Comparison of ENCODE assay signal across 22 cellular contexts in the genomic region with DNA sequence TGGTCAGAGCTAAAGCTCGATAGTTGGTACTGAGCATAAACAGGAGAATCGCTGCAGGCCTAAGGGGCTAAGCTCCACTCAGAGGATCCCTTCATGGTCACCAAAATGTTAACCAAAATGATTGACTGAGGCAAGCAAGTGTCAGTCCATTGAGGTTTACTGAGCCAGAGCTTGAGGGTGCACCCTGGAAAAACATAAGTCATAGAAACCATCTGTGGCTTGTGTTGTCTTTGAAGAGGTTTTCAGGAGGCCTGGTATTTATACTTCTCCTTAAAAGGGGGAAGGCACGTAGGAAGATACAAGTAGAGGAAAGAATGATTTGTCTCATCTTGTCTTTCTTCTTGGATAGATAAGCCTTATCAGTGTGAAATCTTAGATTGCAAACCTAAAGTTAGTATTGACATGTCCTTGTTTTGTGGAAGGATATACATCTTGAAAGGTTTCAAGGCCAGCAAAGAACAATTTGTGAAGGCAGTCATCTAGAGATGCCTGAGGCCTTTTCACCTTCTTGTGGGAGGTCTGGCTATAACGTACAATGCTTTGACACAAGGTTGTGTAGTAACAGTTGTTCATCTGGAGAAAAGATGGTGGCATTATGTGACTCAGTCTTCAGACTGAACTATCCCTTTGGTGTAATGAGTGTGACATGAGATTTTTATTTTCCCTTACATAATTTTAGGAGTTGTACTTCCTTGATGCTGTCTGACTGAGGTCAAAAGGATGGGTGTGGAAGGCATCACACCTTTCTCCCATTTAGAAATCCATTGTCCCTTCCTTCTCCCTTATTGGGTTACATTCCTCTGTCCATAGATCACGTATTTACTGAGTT. TPM values are rescaled to one million over a fixed set of nuclear protein-coding genes. Genes with fewer than 3 reads are reported as not detected.
DNase-seq lines count a peak whose midpoint lies in the region; ATAC-seq and TF ChIP-seq lines count a peak whose summit lies in the region.
"Had no signal": no experiment of that assay in that cellular context is flagged by ENCODE, and none has a peak within 500 bp of the region (broad histone marks: within the 10 kb centered on the region; RNA-seq: fewer than 3 reads in every experiment).

No MANE protein-coding gene starts in this region.

- no peak overlapping the region for H2AFZ ChIP-seq in OCI-LY7 (ENCODE audit: low read length)

- H3K27ac Mint-ChIP-seq in activated naive CD4-positive, alpha-beta T cell treated with anti-CD3 and anti-CD28 coated beads, Interleukin-2, amount 50 U/mL, for 24 hours = peak overlapping the region; percentile 75
- H3K27ac Mint-ChIP-seq in activated naive CD4-positive, alpha-beta T cell treated with anti-CD3 and anti-CD28 coated beads, Interleukin-2, amount 10 ng/mL, durations not matched to agents 7 days and 5 days = no peak overlapping the region
- H3K27ac Mint-ChIP-seq: CD8-positive, alpha-beta memory T cell; dendritic cell treated with granulocyte-macrophage colony-stimulating factor and Interleukin-4, amounts not matched to agents 40 ng/mL and 50 ng/mL, for 4 days; natural killer cell treated with Interleukin-12 subunit alpha and Interleukin-12 subunit beta and Interleukin-15 and Interleukin-18, amount 100 ng/mL, for 72 hours had no signal

- H3K27me3 Mint-ChIP-seq in activated naive CD4-positive, alpha-beta T cell treated with anti-CD3 and anti-CD28 coated beads, Interleukin-2, amount 50 U/mL, for 24 hours = peaks cover 26% of the 10 kb centered on the region
- H3K27me3 Mint-ChIP-seq in activated naive CD4-positive, alpha-beta T cell treated with anti-CD3 and anti-CD28 coated beads, Interleukin-2, amount 10 ng/mL, durations not matched to agents 7 days and 5 days = peaks cover 64% of the 10 kb centered on the region
- peaks cover 44% of the 10 kb centered on the region for H3K27me3 Mint-ChIP-seq in activated T-cell treated with anti-CD3 and anti-CD28 coated beads, Interleukin-2, amount 50 U/mL, for 4 hours (ENCODE audit: low read depth)

- TF ChIP-seq EP300 in transverse colon (IDR thresholded peaks at IDR 0.05; ENCODE audit: low read depth) = no peak

- TF ChIP-seq POLR2A in transverse colon (IDR thresholded peaks at IDR 0.05) = no peak

- H3K4me3 ChIP-seq in transverse colon (no peak overlapping the region), OCI-LY7 (ENCODE audit: low read depth, low read length, poor library complexity, severe bottlenecking) (no peak overlapping the region)
- H3K4me3 ChIP-seq: sigmoid colon, SJCRH30, suprapubic skin had no signal

- no peak for DNase-seq in activated naive CD4-positive, alpha-beta T cell treated with anti-CD3 and anti-CD28 coated beads, Interleukin-2, amount 10 ng/mL, durations not matched to agents 7 days and 5 days
- no peak for DNase-seq in activated T-cell treated with anti-CD3 and anti-CD28 coated beads, Interleukin-2, amount 50 U/mL, for 4 hours
- DNase-seq in transverse colon (no peak), OCI-LY7 (ENCODE audit: low spot score) (no peak), germinal center (ENCODE audit: low spot score) (no peak)
- DNase-seq: CD8-positive, alpha-beta memory T cell; DND-41; foreskin melanocyte; kidney; mesenchymal stem cell; NCI-H345; posterior cingulate gyrus; sigmoid colon; SJCRH30 had no signal

- H3K36me3 ChIP-seq in transverse colon (no peaks in the 10 kb centered on the region), OCI-LY7 (ENCODE audit: insufficient read depth, low read length) (no peaks in the 10 kb centered on the region)
- H3K36me3 ChIP-seq: sigmoid colon, SJCRH30, suprapubic skin had no signal

- H4K20me1 ChIP-seq in OCI-LY7 (ENCODE audit: insufficient read depth, low read length) = no peaks in the 10 kb centered on the region

- POLR2A ChIA-PET in OCI-LY7 (lab: Charles Lee) = no interaction called here

- WGBS in transverse colon (ENCODE audit: low coverage in 1 of 2), 2 donors = 58 to 62% methylated on average over 3 to 5 of the region's 5 CpGs

- no peaks in the 10 kb centered on the region for H3K79me2 ChIP-seq in OCI-LY7 (ENCODE audit: insufficient read depth, low read depth, low read length)

- no peaks in the 10 kb centered on the region for H3K9me3 Mint-ChIP-seq in activated naive CD4-positive, alpha-beta T cell treated with anti-CD3 and anti-CD28 coated beads, Interleukin-2, amount 50 U/mL, for 24 hours
- H3K9me3 Mint-ChIP-seq in activated naive CD4-positive, alpha-beta T cell treated with anti-CD3 and anti-CD28 coated beads, Interleukin-2, amount 10 ng/mL, durations not matched to agents 7 days and 5 days = no peaks in the 10 kb centered on the region
- no peaks in the 10 kb centered on the region for H3K9me3 Mint-ChIP-seq in activated T-cell treated with anti-CD3 and anti-CD28 coated beads, Interleukin-2, amount 50 U/mL, for 4 hours
- H3K9me3 Mint-ChIP-seq: CD8-positive, alpha-beta memory T cell; dendritic cell treated with granulocyte-macrophage colony-stimulating factor and Interleukin-4, amounts not matched to agents 40 ng/mL and 50 ng/mL, for 4 days; natural killer cell treated with Interleukin-12 subunit alpha and Interleukin-12 subunit beta and Interleukin-15 and Interleukin-18, amount 100 ng/mL, for 72 hours had no signal

- BruUV-seq in OCI-LY7 (replicated peaks; lab: Mats Ljungman, UMichigan) = no TSS peak

- H3K36me3 Mint-ChIP-seq in activated naive CD4-positive, alpha-beta T cell treated with anti-CD3 and anti-CD28 coated beads, Interleukin-2, amount 50 U/mL, for 24 hours = no peaks in the 10 kb centered on the region
- H3K36me3 Mint-ChIP-seq in activated naive CD4-positive, alpha-beta T cell treated with anti-CD3 and anti-CD28 coated beads, Interleukin-2, amount 10 ng/mL, durations not matched to agents 7 days and 5 days = no peaks in the 10 kb centered on the region
- H3K36me3 Mint-ChIP-seq in activated T-cell treated with anti-CD3 and anti-CD28 coated beads, Interleukin-2, amount 50 U/mL, for 4 hours (ENCODE audit: insufficient read depth) = no peaks in the 10 kb centered on the region
- H3K36me3 Mint-ChIP-seq: CD8-positive, alpha-beta memory T cell; natural killer cell treated with Interleukin-12 subunit alpha and Interleukin-12 subunit beta and Interleukin-15 and Interleukin-18, amount 100 ng/mL, for 72 hours had no signal

- H3K4me3 Mint-ChIP-seq in activated naive CD4-positive, alpha-beta T cell treated with anti-CD3 and anti-CD28 coated beads, Interleukin-2, amount 50 U/mL, for 24 hours = no peak overlapping the region
- no peak overlapping the region for H3K4me3 Mint-ChIP-seq in activated naive CD4-positive, alpha-beta T cell treated with anti-CD3 and anti-CD28 coated beads, Interleukin-2, amount 10 ng/mL, durations not matched to agents 7 days and 5 days
- H3K4me3 Mint-ChIP-seq in activated T-cell treated with anti-CD3 and anti-CD28 coated beads, Interleukin-2, amount 50 U/mL, for 4 hours = no peak overlapping the region
- H3K4me3 Mint-ChIP-seq: CD8-positive, alpha-beta memory T cell; dendritic cell treated with granulocyte-macrophage colony-stimulating factor and Interleukin-4, amounts not matched to agents 40 ng/mL and 50 ng/mL, for 4 days; natural killer cell treated with Interleukin-12 subunit alpha and Interleukin-12 subunit beta and Interleukin-15 and Interleukin-18, amount 100 ng/mL, for 72 hours had no signal

- peak; percentile 88 to 92 for ATAC-seq in activated T-cell treated with anti-CD3 and anti-CD28 coated beads, Interleukin-2, amount 50 U/mL, for 4 hours
- ATAC-seq in esophagus mucosa = peak; percentile 85
- ATAC-seq: natural killer cell treated with Interleukin-12 subunit alpha and Interleukin-12 subunit beta and Interleukin-15 and Interleukin-18, amount 100 ng/mL, for 72 hours; Panc1 had no signal

- intact Hi-C loops in transverse colon (cut with DNase I; ENCODE audit: low total_unique reads) (no loop called here), OCI-LY7 (cut with micrococcal nuclease; ENCODE audit: unreplicated experiment) (no loop called here)

- no peaks in the 10 kb centered on the region for H3K27me3 ChIP-seq in transverse colon

- H3K4me1 Mint-ChIP-seq in activated naive CD4-positive, alpha-beta T cell treated with anti-CD3 and anti-CD28 coated beads, Interleukin-2, amount 50 U/mL, for 24 hours = peaks cover 19% of the 10 kb centered on the region
- H3K4me1 Mint-ChIP-seq in activated naive CD4-positive, alpha-beta T cell treated with anti-CD3 and anti-CD28 coated beads, Interleukin-2, amount 10 ng/mL, durations not matched to agents 7 days and 5 days = peaks cover 22% of the 10 kb centered on the region
- peaks cover 19% of the 10 kb centered on the region for H3K4me1 Mint-ChIP-seq in activated T-cell treated with anti-CD3 and anti-CD28 coated beads, Interleukin-2, amount 50 U/mL, for 4 hours (ENCODE audit: low read depth)

- no peaks in the 10 kb centered on the region for H3K9me2 ChIP-seq in OCI-LY7 (ENCODE audit: insufficient read depth, low read length)

- CTCF ChIA-PET in activated naive CD4-positive, alpha-beta T cell treated with anti-CD3 and anti-CD28 coated beads, Interleukin-2, amount 10 ng/mL, durations not matched to agents 7 days and 5 days (lab: Charles Lee) = interaction anchor here (0.8 to 2.4 kb wide), 6 partner anchors 13 to 99 kb away, joined by 3 to 14 read pairs (median 4); no protein-coding TSS in a partner anchor
- CTCF ChIA-PET in OCI-LY7 (lab: Charles Lee; ENCODE audit: unreplicated experiment) = no interaction called here

- H3K27ac ChIP-seq in transverse colon (peak overlapping the region; percentile 51 to 76 (median 66)), OCI-LY7 (ENCODE audit: low read depth, low read length, poor library complexity, severe bottlenecking) (no peak overlapping the region)
- H3K27ac ChIP-seq: sigmoid colon, SJCRH30, suprapubic skin had no signal

- H3K4me2 ChIP-seq in OCI-LY7 (ENCODE audit: low read length) = no peak overlapping the region

- in situ Hi-C loops in transverse colon (cut with MboI; ENCODE audit: low pct_ligation_motif_present in 1 of 4, low pct_unique_long_range_greater_than_20kb in 1 of 4, low sequenced_read_pairs in 3 of 4) = no loop called here

- H3K9me3 ChIP-seq in transverse colon (no peaks in the 10 kb centered on the region), OCI-LY7 (ENCODE audit: low read length) (no peaks in the 10 kb centered on the region)
- H3K9me3 ChIP-seq: sigmoid colon, SJCRH30, suprapubic skin had no signal

- H3K4me1 ChIP-seq in transverse colon = peaks cover 6 to 64% (median 18%) of the 10 kb centered on the region in 4 donors
- peaks cover 8% of the 10 kb centered on the region for H3K4me1 ChIP-seq in OCI-LY7 (ENCODE audit: insufficient read depth, low read length, poor library complexity, severe bottlenecking)
- H3K4me1 ChIP-seq: sigmoid colon, SJCRH30, suprapubic skin had no signal

- TF ChIP-seq CTCF in transverse colon (IDR thresholded peaks at IDR 0.05) (no peak), OCI-LY7 (conservative IDR thresholded peaks at IDR 0.05; ENCODE audit: low read length) (no peak)

RNA-seq across cellular contexts. Expression of a gene that starts 14.7 kb away (rescaled TPM):
- total RNA-seq in activated T-cell treated with anti-CD3 and anti-CD28 coated beads, Interleukin-2, amount 50 U/mL, for 4 hours = under 1 TPM; 0.23 to 0.27 (median 0.26) TPM
- total RNA-seq in esophagus mucosa (268 TPM), transverse colon (100 to 1,000 TPM in 2 of 4 donors, 10 to 100 TPM in 2; 33.8 to 209 (median 104) TPM), OCI-LY7 (2022) (not detected in 2 replicates)
- not detected in 2 replicates for total RNA-seq in OCI-LY7 (2014; rRNA removed; shearing (Covaris generic))
- total RNA-seq: CD8-positive, alpha-beta memory T cell; endothelial cell of umbilical vein; kidney; natural killer cell treated with Interleukin-12 subunit alpha and Interleukin-12 subunit beta and Interleukin-15 and Interleukin-18, amount 100 ng/mL, for 72 hours; SJCRH30; T-helper 1 cell treated with Interleukin-12 subunit alpha and Interleukin-12 subunit beta and Interleukin-4 antibody, amounts not matched to agents 30 ng/mL and 1 ng/mL, for 36 hours had no signal

RNA-seq across cellular contexts. Expression of a gene that starts 32.2 kb away (rescaled TPM):
- total RNA-seq in activated T-cell treated with anti-CD3 and anti-CD28 coated beads, Interleukin-2, amount 50 U/mL, for 4 hours = under 1 TPM; 0.30 to 0.46 (median 0.37) TPM
- total RNA-seq in esophagus mucosa = 369 TPM
- 1,000 to 10,000 TPM in 3 of 4 donors, 10 to 100 TPM in 1; 95.5 to 1,964 (median 1,677) TPM for total RNA-seq in transverse colon
- not detected in 2 replicates for total RNA-seq in OCI-LY7 (2014; rRNA removed; shearing (Covaris generic))
- total RNA-seq in OCI-LY7 (2022) = not detected in 2 replicates
- total RNA-seq: CD8-positive, alpha-beta memory T cell; endothelial cell of umbilical vein; kidney; natural killer cell treated with Interleukin-12 subunit alpha and Interleukin-12 subunit beta and Interleukin-15 and Interleukin-18, amount 100 ng/mL, for 72 hours; SJCRH30; T-helper 1 cell treated with Interleukin-12 subunit alpha and Interleukin-12 subunit beta and Interleukin-4 antibody, amounts not matched to agents 30 ng/mL and 1 ng/mL, for 36 hours had no signal

RNA-seq across cellular contexts. Expression of a gene that starts 52.6 kb away (rescaled TPM):
- total RNA-seq in activated T-cell treated with anti-CD3 and anti-CD28 coated beads, Interleukin-2, amount 50 U/mL, for 4 hours = under 1 TPM in 1 of 3 donors, not detected in 2; 0.25 TPM
- total RNA-seq in esophagus mucosa (71.9 TPM), transverse colon (1,000 to 10,000 TPM in 3 of 4 donors, 10 to 100 TPM in 1; 26.3 to 2,498 (median 1,946) TPM), OCI-LY7 (2022) (not detected in 2 replicates)
- total RNA-seq in OCI-LY7 (2014; rRNA removed; shearing (Covaris generic)) = not detected in 2 replicates
- total RNA-seq: CD8-positive, alpha-beta memory T cell; endothelial cell of umbilical vein; natural killer cell treated with Interleukin-12 subunit alpha and Interleukin-12 subunit beta and Interleukin-15 and Interleukin-18, amount 100 ng/mL, for 72 hours; SJCRH30; T-helper 1 cell treated with Interleukin-12 subunit alpha and Interleukin-12 subunit beta and Interleukin-4 antibody, amounts not matched to agents 30 ng/mL and 1 ng/mL, for 36 hours had no signal

RNA-seq across cellular contexts. Expression of a gene that starts 55.8 kb away (rescaled TPM):
- total RNA-seq in activated T-cell treated with anti-CD3 and anti-CD28 coated beads, Interleukin-2, amount 50 U/mL, for 4 hours = not detected
- total RNA-seq in esophagus mucosa = not detected
- 1 to 10 TPM in 2 of 4 donors, under 1 TPM in 1, not detected in 1; 0.82 to 2.2 (median 1.6) TPM for total RNA-seq in transverse colon
- total RNA-seq in OCI-LY7 (2014; rRNA removed; shearing (Covaris generic)) = not detected in 2 replicates
- total RNA-seq in OCI-LY7 (2022) = not detected in 2 replicates
- total RNA-seq: CD8-positive, alpha-beta memory T cell; endothelial cell of umbilical vein; natural killer cell treated with Interleukin-12 subunit alpha and Interleukin-12 subunit beta and Interleukin-15 and Interleukin-18, amount 100 ng/mL, for 72 hours; sigmoid colon; SJCRH30; T-helper 1 cell treated with Interleukin-12 subunit alpha and Interleukin-12 subunit beta and Interleukin-4 antibody, amounts not matched to agents 30 ng/mL and 1 ng/mL, for 36 hours had no signal

Comparison
In these comparisons a context has a peak if more than half of its experiments do, and no peak if none do; other contexts are left out.
1. RNA of a gene that starts 14.7 kb away (total RNA-seq): 268 TPM in esophagus mucosa (single experiment) and 33.8 to 209 TPM in transverse colon; 0.23 to 0.27 TPM in activated T-cell treated with anti-CD3 and anti-CD28 coated beads, Interleukin-2, amount 50 U/mL, for 4 hours and not detected in OCI-LY7; every median in the first group is over 10 times any median in the second.
2. RNA of a gene that starts 32.2 kb away (total RNA-seq): 95.5 to 1,964 TPM in transverse colon and 369 TPM in esophagus mucosa (single experiment); 0.30 to 0.46 TPM in activated T-cell treated with anti-CD3 and anti-CD28 coated beads, Interleukin-2, amount 50 U/mL, for 4 hours and not detected in OCI-LY7; every median in the first group is over 10 times any median in the second.
3. RNA of a gene that starts 52.6 kb away (total RNA-seq): 26.3 to 2,498 TPM in transverse colon and 71.9 TPM in esophagus mucosa (single experiment); 0.25 TPM in activated T-cell treated with anti-CD3 and anti-CD28 coated beads, Interleukin-2, amount 50 U/mL, for 4 hours and not detected in OCI-LY7; every median in the first group is over 10 times any median in the second.